1 cellular context compared by ENCODE assay signal in genomic region chr9:6428940-6429889, GRCh38.
TF ChIP-seq lines count a peak whose summit lies in the region.

No MANE protein-coding gene starts in this region.

TF ChIP-seq in GM12878, 131 proteins besides CTCF, POLR2A, EP300 and RAD21 (continued from another document):
- TF ChIP-seq GABPA (IDR thresholded peaks at IDR 0.05; ENCODE audit: low read depth) (no peak), RFX5 (IDR thresholded peaks at IDR 0.05; ENCODE audit: low read depth, low read length) (no peak), ATF7 (IDR thresholded peaks at IDR 0.05; ENCODE audit: low read depth) (peak; percentile 44; the same call in 1 of the 2 replicates), RELB (IDR thresholded peaks at IDR 0.05; ENCODE audit: low read depth) (0 out of 2 replicates have a peak, but pooled peaks have one; percentile 40), POLR2AphosphoS5 (IDR thresholded peaks at IDR 0.05; ENCODE audit: low read length) (no peak), IKZF2 (IDR thresholded peaks at IDR 0.05) (peak; percentile 53 to 69), CBFB (IDR thresholded peaks at IDR 0.05; ENCODE audit: low read depth) (peak; percentile 83), CREM (IDR thresholded peaks at IDR 0.05; ENCODE audit: low read depth) (peak; percentile 34), CBX5 (IDR thresholded peaks at IDR 0.05; ENCODE audit: low read depth) (0 out of 2 replicates have a peak, but pooled peaks have one; percentile 28), TBL1XR1 (IDR thresholded peaks at IDR 0.05; ENCODE audit: low read depth, low read length) (peak; percentile 49; the same call in 1 of the 2 replicates), RCOR1 (conservative IDR thresholded peaks at IDR 0.05; ENCODE audit: low read depth, low read length) (no peak), CREB1 (IDR thresholded peaks at IDR 0.05; ENCODE audit: low read depth) (0 out of 2 replicates have a peak, but pooled peaks have one; percentile 15), HDGF (IDR thresholded peaks at IDR 0.05) (0 out of 2 replicates have a peak, but pooled peaks have one; percentile 49), RELA (IDR thresholded peaks at IDR 0.05; ENCODE audit: borderline replicate concordance, partially characterized antibody) (no peak), YY1 (IDR thresholded peaks at IDR 0.05; ENCODE audit: low read depth, low read length) (peak; percentile 22; the same call in 1 of the 2 replicates), NBN (IDR thresholded peaks at IDR 0.05) (peak; percentile 76), BMI1 (IDR thresholded peaks at IDR 0.05; ENCODE audit: borderline replicate concordance) (no peak), SKIL (IDR thresholded peaks at IDR 0.05; ENCODE audit: low read depth, poor library complexity, severe bottlenecking) (peak; percentile 96), JUNB (IDR thresholded peaks at IDR 0.05) (peak; percentile 12; the same call in 1 of the 2 replicates), ZNF384 (IDR thresholded peaks at IDR 0.05; ENCODE audit: borderline replicate concordance, low read depth, low read length) (peak; percentile 4; the same call in 1 of the 2 replicates), ESRRA (IDR thresholded peaks at IDR 0.05; ENCODE audit: low read length) (no peak), RAD51 (IDR thresholded peaks at IDR 0.05) (peak; percentile 19; the same call in 1 of the 2 replicates), ZBED1 (IDR thresholded peaks at IDR 0.05; ENCODE audit: borderline replicate concordance) (peak; percentile 57; the same call in 1 of the 2 replicates), DPF2 (IDR thresholded peaks at IDR 0.05) (peak; percentile 40; the same call in 1 of the 2 replicates)
- TF ChIP-seq, protein P1, sequence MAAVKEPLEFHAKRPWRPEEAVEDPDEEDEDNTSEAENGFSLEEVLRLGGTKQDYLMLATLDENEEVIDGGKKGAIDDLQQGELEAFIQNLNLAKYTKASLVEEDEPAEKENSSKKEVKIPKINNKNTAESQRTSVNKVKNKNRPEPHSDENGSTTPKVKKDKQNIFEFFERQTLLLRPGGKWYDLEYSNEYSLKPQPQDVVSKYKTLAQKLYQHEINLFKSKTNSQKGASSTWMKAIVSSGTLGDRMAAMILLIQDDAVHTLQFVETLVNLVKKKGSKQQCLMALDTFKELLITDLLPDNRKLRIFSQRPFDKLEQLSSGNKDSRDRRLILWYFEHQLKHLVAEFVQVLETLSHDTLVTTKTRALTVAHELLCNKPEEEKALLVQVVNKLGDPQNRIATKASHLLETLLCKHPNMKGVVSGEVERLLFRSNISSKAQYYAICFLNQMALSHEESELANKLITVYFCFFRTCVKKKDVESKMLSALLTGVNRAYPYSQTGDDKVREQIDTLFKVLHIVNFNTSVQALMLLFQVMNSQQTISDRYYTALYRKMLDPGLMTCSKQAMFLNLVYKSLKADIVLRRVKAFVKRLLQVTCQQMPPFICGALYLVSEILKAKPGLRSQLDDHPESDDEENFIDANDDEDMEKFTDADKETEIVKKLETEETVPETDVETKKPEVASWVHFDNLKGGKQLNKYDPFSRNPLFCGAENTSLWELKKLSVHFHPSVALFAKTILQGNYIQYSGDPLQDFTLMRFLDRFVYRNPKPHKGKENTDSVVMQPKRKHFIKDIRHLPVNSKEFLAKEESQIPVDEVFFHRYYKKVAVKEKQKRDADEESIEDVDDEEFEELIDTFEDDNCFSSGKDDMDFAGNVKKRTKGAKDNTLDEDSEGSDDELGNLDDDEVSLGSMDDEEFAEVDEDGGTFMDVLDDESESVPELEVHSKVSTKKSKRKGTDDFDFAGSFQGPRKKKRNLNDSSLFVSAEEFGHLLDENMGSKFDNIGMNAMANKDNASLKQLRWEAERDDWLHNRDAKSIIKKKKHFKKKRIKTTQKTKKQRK (IDR thresholded peaks at IDR 0.05; ENCODE audit: low read depth, low read length) = no peak
